In the genomic region with DNA sequence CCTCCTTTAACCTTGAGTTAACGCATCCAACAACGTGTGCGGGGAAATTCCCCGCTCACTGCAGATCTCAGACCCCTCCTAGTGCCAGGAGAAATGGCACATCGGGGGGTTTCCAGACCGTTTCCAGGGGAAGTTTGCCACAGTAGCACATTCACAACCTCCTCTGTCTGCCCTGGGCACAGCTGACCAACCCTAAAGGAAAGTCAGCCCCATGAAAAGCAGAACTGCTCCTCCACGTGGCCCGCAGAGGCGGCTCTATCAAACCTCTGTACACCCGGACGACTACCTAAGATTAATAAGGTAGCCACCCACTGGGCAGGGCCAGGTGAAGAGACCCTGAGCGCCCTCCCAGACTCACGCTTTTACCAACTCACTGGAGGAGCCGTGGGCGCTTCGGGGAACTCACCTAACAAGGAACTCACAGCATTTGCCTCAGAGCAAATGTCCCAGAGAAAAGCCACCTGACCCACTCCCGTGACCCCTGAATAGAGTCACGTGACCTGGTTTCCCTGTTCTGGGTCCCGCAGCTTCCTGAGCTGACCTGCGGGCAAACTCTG, we compare ENCODE assay signal across 8 cellular contexts. TPM values are rescaled to one million over a fixed set of nuclear protein-coding genes. Genes with fewer than 3 reads are reported as not detected.
DNase-seq lines count a peak whose midpoint lies in the region; ATAC-seq and TF ChIP-seq lines count a peak whose summit lies in the region.

No MANE protein-coding gene starts in this region.

- TF ChIP-seq CTCF in adrenal gland (IDR thresholded peaks at IDR 0.05) (no peak), thyroid gland (IDR thresholded peaks at IDR 0.05) (no peak)

- H3K9me3 Mint-ChIP-seq in T-cell = no peaks in the 10 kb centered on the region
- no peaks in the 10 kb centered on the region for H3K9me3 Mint-ChIP-seq in naive thymus-derived CD8-positive, alpha-beta T cell

- POLR2A ChIA-PET in T-cell (lab: Charles Lee) = interaction anchor here in 1 of 2 donors (0.5 to 1.8 kb wide), 4 partner anchors 93 to 900 kb away, joined by 3 to 13 read pairs (median 4); partner anchors contain the start of genes CDS2 and PRND
- POLR2A ChIA-PET in naive thymus-derived CD8-positive, alpha-beta T cell (lab: Charles Lee) = interaction anchor here (0.7 to 2.7 kb wide), 12 partner anchors 12 to 312 kb away, joined by 3 to 13 read pairs (median 4); partner anchors contain the start of gene CDS2

- H3K4me1 Mint-ChIP-seq in T-cell = peaks cover 77 to 86% (median 86%) of the 10 kb centered on the region in 3 donors
- H3K4me1 Mint-ChIP-seq in naive thymus-derived CD8-positive, alpha-beta T cell = peaks cover 40 to 87% (median 75%) of the 10 kb centered on the region in 4 donors

- H3K27me3 ChIP-seq in adrenal gland (no peaks in the 10 kb centered on the region), thyroid gland (no peaks in the 10 kb centered on the region)

- H3K4me3 ChIP-seq in adrenal gland (peak overlapping the region in 1 of 4 donors; percentile 20), thyroid gland (replicated peaks in 1 of 3) (no peak overlapping the region)

- CTCF ChIA-PET in T-cell (lab: Charles Lee) = interaction anchor here in 1 of 2 donors (1.0 to 1.4 kb wide), 3 partner anchors 141 to 286 kb away, joined by 4 to 7 read pairs (median 4); no protein-coding TSS in a partner anchor

- H3K4me1 ChIP-seq in adrenal gland (replicated peaks in 1 of 2) = peaks cover 0 to 5% of the 10 kb centered on the region in 2 donors
- peaks cover 0 to 16% of the 10 kb centered on the region in 2 donors for H3K4me1 ChIP-seq in thyroid gland

- no peaks in the 10 kb centered on the region for H3K27me3 Mint-ChIP-seq in T-cell
- no peaks in the 10 kb centered on the region for H3K27me3 Mint-ChIP-seq in naive thymus-derived CD8-positive, alpha-beta T cell

- 42 to 90% (median 59%) methylated on average over 2 to 20 of the region's 20 CpGs for WGBS in adrenal gland, 4 donors
- WGBS in thyroid gland, 2 donors = 78 to 79% methylated on average over 14 to 20 of the region's 20 CpGs

- peak; percentile 50 for ATAC-seq in GM18517 (IDR thresholded peaks at IDR 0.05; ENCODE audit: unreplicated experiment)
- peak; percentile 43 for ATAC-seq in HG02870 (IDR thresholded peaks at IDR 0.05; ENCODE audit: unreplicated experiment)
- peak; percentile 14 to 74 (median 20) for ATAC-seq in T-cell (replicated peaks in 1 of 4)
- peak; percentile 55 to 67 for ATAC-seq in naive thymus-derived CD8-positive, alpha-beta T cell

- H3K9me3 ChIP-seq in adrenal gland (replicated peaks in 1 of 3) = no peaks in the 10 kb centered on the region
- no peaks in the 10 kb centered on the region for H3K9me3 ChIP-seq in thyroid gland

- H3K36me3 Mint-ChIP-seq in T-cell = peaks cover 27% of the 10 kb centered on the region
- peaks cover 0 to 25% (median 8%) of the 10 kb centered on the region in 3 donors for H3K36me3 Mint-ChIP-seq in naive thymus-derived CD8-positive, alpha-beta T cell

- DNase-seq in T-cell = peak in 29 of 34 experiments; percentile 38 to 90 (median 81)
- DNase-seq in adrenal gland = peak in 2 of 7 donors; percentile 38 to 46
- DNase-seq in naive thymus-derived CD8-positive, alpha-beta T cell = peak in 5 of 10 donors; percentile 55 to 85 (median 79)
- no peak for DNase-seq in thyroid gland
- DNase-seq in RKO (ENCODE audit: low spot score) = no peak
- DNase-seq in DMS153 (lab: John Stamatoyannopoulos, UW) = no peak

- H3K36me3 ChIP-seq in adrenal gland (replicated peaks in 1 of 2) = no peaks in the 10 kb centered on the region
- no peaks in the 10 kb centered on the region for H3K36me3 ChIP-seq in thyroid gland

- H3K27ac ChIP-seq in adrenal gland (peak overlapping the region; percentile 26 to 92 (median 76)), thyroid gland (peak overlapping the region; percentile 32 to 65 (median 52))

- intact Hi-C loops in adrenal gland (cut with DNase I) = no loop called here
- intact Hi-C loops in thyroid gland (cut with DNase I) = no loop called here

- TF ChIP-seq POLR2A in adrenal gland (IDR thresholded peaks at IDR 0.05) = no peak
- no peak for TF ChIP-seq POLR2A in thyroid gland (IDR thresholded peaks at IDR 0.05)

- H3K27ac Mint-ChIP-seq in T-cell = peak overlapping the region; percentile 97 to 98
- peak overlapping the region; percentile 97 to 100 (median 99) for H3K27ac Mint-ChIP-seq in naive thymus-derived CD8-positive, alpha-beta T cell

- H3K4me3 Mint-ChIP-seq in T-cell = peak overlapping the region; percentile 81 to 87 (median 83)
- H3K4me3 Mint-ChIP-seq in naive thymus-derived CD8-positive, alpha-beta T cell = peak overlapping the region; percentile 90 to 98 (median 92)

RNA-seq across cellular contexts. Expression of gene RASSF2, which starts 8.6 kb away (rescaled TPM):
- 10 to 100 TPM; 24.6 to 38.4 (median 27.5) TPM for total RNA-seq in T-cell
- 10 to 100 TPM; 11.7 to 40.2 (median 23.4) TPM for total RNA-seq in adrenal gland
- polyA plus RNA-seq in adrenal gland = 10 to 100 TPM in 1 of 3 donors, 1 to 10 TPM in 2; 7.1 to 15.3 (median 8.8) TPM
- total RNA-seq in naive thymus-derived CD8-positive, alpha-beta T cell = 10 to 100 TPM; 29.5 to 31.7 TPM
- polyA plus RNA-seq in naive thymus-derived CD8-positive, alpha-beta T cell = 10 to 100 TPM; 20.0 to 26.4 (median 22.4) TPM
- total RNA-seq in thyroid gland = 10 to 100 TPM in 1 of 4 donors, 1 to 10 TPM in 3; 5.7 to 13.2 (median 8.8) TPM

Comparison
In these comparisons a context has a peak if more than half of its experiments do, and no peak if none do; other contexts are left out.
1. DNase-seq: peak in T-cell (29 of 34); none in thyroid gland (0 of 2), RKO (single experiment) and DMS153 (single experiment).
2. Peak in every context shown above with its lines, with median percentiles within 50 percentile points of each other: ATAC-seq.